ENCODE assay signal across 10 cellular contexts in genomic region chr17:29393451-29393850, GRCh38. TPM values are rescaled to one million over a fixed set of nuclear protein-coding genes. Genes with fewer than 3 reads are reported as not detected.
DNase-seq lines count a peak whose midpoint lies in the region; ATAC-seq and TF ChIP-seq lines count a peak whose summit lies in the region.
"Had no signal": no experiment of that assay in that cellular context is flagged by ENCODE, and none has a peak within 500 bp of the region (broad histone marks: within the 10 kb centered on the region; RNA-seq: fewer than 3 reads in every experiment).

No MANE protein-coding gene starts in this region.

- peaks cover 41% of the 10 kb centered on the region for H3K36me3 ChIP-seq in OCI-LY7 (ENCODE audit: insufficient read depth, low read length)

- no peak overlapping the region for H3K4me3 Mint-ChIP-seq in progenitor cell of endocrine pancreas (ENCODE audit: low read depth)

- H3K9me3 ChIP-seq in OCI-LY7 (ENCODE audit: low read length) = no peaks in the 10 kb centered on the region

- no peak for ATAC-seq in HG03457 (IDR thresholded peaks at IDR 0.05; ENCODE audit: unreplicated experiment)

- peak overlapping the region; percentile 18 for H3K27ac Mint-ChIP-seq in progenitor cell of endocrine pancreas

- H3K4me1 ChIP-seq in OCI-LY7 (ENCODE audit: insufficient read depth, low read length, poor library complexity, severe bottlenecking) = peaks cover 21% of the 10 kb centered on the region

- peaks cover 29% of the 10 kb centered on the region for H3K4me1 Mint-ChIP-seq in progenitor cell of endocrine pancreas (ENCODE audit: low read depth)

- H3K4me2 ChIP-seq in OCI-LY7 (ENCODE audit: low read length) = peak overlapping the region; percentile 91

- H3K27me3 Mint-ChIP-seq in progenitor cell of endocrine pancreas = no peaks in the 10 kb centered on the region

- peak overlapping the region; percentile 83 for H3K4me3 ChIP-seq in OCI-LY7 (ENCODE audit: low read depth, low read length, poor library complexity, severe bottlenecking)

- H3K27ac ChIP-seq in OCI-LY7 (ENCODE audit: low read depth, low read length, poor library complexity, severe bottlenecking) = no peak overlapping the region
- peak overlapping the region; percentile 8 for H3K27ac ChIP-seq in epithelial cell of prostate

- BruUV-seq in OCI-LY7 (replicated peaks; lab: Mats Ljungman, UMichigan) = TSS peak; percentile 51

- no peaks in the 10 kb centered on the region for H3K9me3 Mint-ChIP-seq in progenitor cell of endocrine pancreas (ENCODE audit: low read depth)

- no peaks in the 10 kb centered on the region for H3K9me2 ChIP-seq in OCI-LY7 (ENCODE audit: insufficient read depth, low read length)

- POLR2A ChIA-PET in OCI-LY7 (lab: Charles Lee) = interaction anchor here (0.6 to 1.3 kb wide), 2 partner anchors 13 to 51 kb away, joined by 3 read pairs; no protein-coding TSS in a partner anchor

- CTCF ChIA-PET in OCI-LY7 (lab: Charles Lee; ENCODE audit: unreplicated experiment) = no interaction called here

- no peaks in the 10 kb centered on the region for H3K36me3 Mint-ChIP-seq in progenitor cell of endocrine pancreas (ENCODE audit: insufficient read depth)

- peaks cover 14% of the 10 kb centered on the region; the same call in 1 of the 2 replicates for H4K20me1 ChIP-seq in OCI-LY7 (ENCODE audit: insufficient read depth, low read length)

- intact Hi-C loops in OCI-LY7 (cut with micrococcal nuclease; ENCODE audit: unreplicated experiment) = loop anchor here (5.0 kb wide), 1 partner anchor 69 kb away; no protein-coding TSS in a partner anchor

- DNase-seq in SIG-M5 treated with dmso at 0.1 percent for 504 hours (lab: John Stamatoyannopoulos, UW; ENCODE audit: unreplicated experiment) (peak; percentile 30), SIG-M5 (lab: John Stamatoyannopoulos, UW) (no peak), OCI-LY7 (ENCODE audit: low spot score) (no peak), epithelial cell of prostate (ENCODE audit: low read depth, low spot score) (no peak), progenitor cell of endocrine pancreas (ENCODE audit: low spot score, unreplicated experiment) (no peak), NCI-H69 (lab: John Stamatoyannopoulos, UW) (no peak)
- DNase-seq in stimulated activated CD4-positive, alpha-beta T cell treated with anti-CD3 and anti-CD28 coated beads, Interleukin-4, amount 100 ng/mL, for 4 hours = no peak
- DNase-seq: amygdala, NCI-H1417 had no signal

- H2AFZ ChIP-seq in OCI-LY7 (ENCODE audit: low read length) = no peak overlapping the region

- TF ChIP-seq CTCF in OCI-LY7 (conservative IDR thresholded peaks at IDR 0.05; ENCODE audit: low read length) (no peak), progenitor cell of endocrine pancreas (IDR thresholded peaks at IDR 0.05; ENCODE audit: unreplicated experiment) (no peak)

- H3K79me2 ChIP-seq in OCI-LY7 (ENCODE audit: insufficient read depth, low read depth, low read length) = peaks cover 74% of the 10 kb centered on the region

RNA-seq across cellular contexts. Expression of gene TAOK1, which starts 3.3 kb away (rescaled TPM):
- 30.4 and 30.5 TPM in 2 replicates for total RNA-seq in OCI-LY7 (2014; rRNA removed; shearing (Covaris generic))
- total RNA-seq in OCI-LY7 (2022) = 46.8 and 49.7 TPM in 2 replicates
- total RNA-seq in progenitor cell of endocrine pancreas = 89.1 and 90.3 TPM in 2 replicates
